1 cellular context compared by ENCODE assay signal in genomic region chr7:48112431-48113165, GRCh38.
TF ChIP-seq lines count a peak whose summit lies in the region.

No MANE protein-coding gene starts in this region.

TF ChIP-seq in IMR-90, 13 proteins besides CTCF, POLR2A, EP300 and RAD21:
- no peak for TF ChIP-seq RCOR1 (IDR thresholded peaks at IDR 0.05; ENCODE audit: insufficient replicate concordance, low read length)
- TF ChIP-seq FOS (IDR thresholded peaks at IDR 0.05; ENCODE audit: low read depth, low read length): no peak
- TF ChIP-seq ELK1 (IDR thresholded peaks at IDR 0.05; ENCODE audit: borderline replicate concordance, low read depth, low read length): no peak
- no peak for TF ChIP-seq BHLHE40 (IDR thresholded peaks at IDR 0.05; ENCODE audit: low read depth, low read length)
- TF ChIP-seq NFE2L2 (IDR thresholded peaks at IDR 0.05; ENCODE audit: low read depth, low read length): no peak
- TF ChIP-seq RFX5 (IDR thresholded peaks at IDR 0.05; ENCODE audit: low read depth, low read length): no peak
- TF ChIP-seq MAZ (IDR thresholded peaks at IDR 0.05; ENCODE audit: borderline replicate concordance, low read depth, low read length): no peak
- no peak for TF ChIP-seq CEBPB (IDR thresholded peaks at IDR 0.05; ENCODE audit: low read depth, low read length)
- no peak for TF ChIP-seq SMC3 (IDR thresholded peaks at IDR 0.05; ENCODE audit: low read depth, low read length)
- TF ChIP-seq CHD1 (IDR thresholded peaks at IDR 0.05; ENCODE audit: low read depth, low read length): no peak
- no peak for TF ChIP-seq USF2 (IDR thresholded peaks at IDR 0.05; ENCODE audit: low read depth, low read length)
